In the genomic region with DNA sequence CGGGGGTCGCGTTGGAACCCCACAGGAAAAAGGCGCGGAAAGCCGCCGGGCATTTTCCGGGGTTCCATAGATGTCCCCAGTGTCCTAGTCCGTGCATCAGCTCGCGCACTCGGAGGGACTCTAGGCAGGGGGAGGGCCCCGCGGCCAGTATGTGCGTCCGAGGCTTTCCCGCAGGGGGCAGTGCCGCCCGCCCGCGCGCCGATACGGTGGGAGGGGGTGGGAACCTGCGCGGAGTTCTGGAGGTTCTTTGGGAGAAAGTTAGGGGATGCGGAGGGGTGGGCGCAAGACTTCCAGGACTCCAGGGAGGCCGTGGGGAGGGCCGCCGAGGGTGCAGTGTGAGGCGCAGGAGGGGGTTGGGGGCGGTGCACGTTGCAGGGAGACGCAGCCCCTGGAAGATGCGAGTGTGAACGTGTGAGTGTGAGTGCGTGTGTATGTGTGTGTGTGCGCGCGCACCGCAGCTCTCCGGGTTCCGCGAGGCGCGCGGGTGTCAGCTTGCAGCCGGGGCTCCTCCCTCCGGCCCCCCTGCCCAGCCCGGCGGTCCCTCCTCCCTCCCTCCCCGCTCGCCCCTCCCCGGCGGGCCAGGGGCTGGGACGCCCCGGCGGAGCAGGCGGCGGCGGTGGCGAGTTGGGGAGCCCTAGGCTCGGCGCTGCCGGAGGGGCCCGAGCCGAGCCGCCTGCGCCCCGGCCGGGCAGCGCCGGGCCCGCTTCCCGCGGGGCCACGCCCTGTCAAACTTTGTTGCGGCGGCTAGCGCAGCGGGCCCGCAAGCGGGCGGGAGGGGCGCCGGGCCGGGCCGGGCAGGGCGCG, we compare ENCODE assay signal across 1 cellular context.
TF ChIP-seq lines count a peak whose summit lies in the region.

A gene with protein sequence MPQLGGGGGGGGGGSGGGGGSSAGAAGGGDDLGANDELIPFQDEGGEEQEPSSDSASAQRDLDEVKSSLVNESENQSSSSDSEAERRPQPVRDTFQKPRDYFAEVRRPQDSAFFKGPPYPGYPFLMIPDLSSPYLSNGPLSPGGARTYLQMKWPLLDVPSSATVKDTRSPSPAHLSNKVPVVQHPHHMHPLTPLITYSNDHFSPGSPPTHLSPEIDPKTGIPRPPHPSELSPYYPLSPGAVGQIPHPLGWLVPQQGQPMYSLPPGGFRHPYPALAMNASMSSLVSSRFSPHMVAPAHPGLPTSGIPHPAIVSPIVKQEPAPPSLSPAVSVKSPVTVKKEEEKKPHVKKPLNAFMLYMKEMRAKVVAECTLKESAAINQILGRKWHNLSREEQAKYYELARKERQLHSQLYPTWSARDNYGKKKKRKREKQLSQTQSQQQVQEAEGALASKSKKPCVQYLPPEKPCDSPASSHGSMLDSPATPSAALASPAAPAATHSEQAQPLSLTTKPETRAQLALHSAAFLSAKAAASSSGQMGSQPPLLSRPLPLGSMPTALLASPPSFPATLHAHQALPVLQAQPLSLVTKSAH (plus strand): TSS at position 559 of the 804 bp plus-strand sequence. CDS start 293 bp downstream, outside the sequence.

TF ChIP-seq in HEK293, 187 proteins besides CTCF, POLR2A, EP300 and RAD21 (continued from another document):
- TF ChIP-seq, protein P1, sequence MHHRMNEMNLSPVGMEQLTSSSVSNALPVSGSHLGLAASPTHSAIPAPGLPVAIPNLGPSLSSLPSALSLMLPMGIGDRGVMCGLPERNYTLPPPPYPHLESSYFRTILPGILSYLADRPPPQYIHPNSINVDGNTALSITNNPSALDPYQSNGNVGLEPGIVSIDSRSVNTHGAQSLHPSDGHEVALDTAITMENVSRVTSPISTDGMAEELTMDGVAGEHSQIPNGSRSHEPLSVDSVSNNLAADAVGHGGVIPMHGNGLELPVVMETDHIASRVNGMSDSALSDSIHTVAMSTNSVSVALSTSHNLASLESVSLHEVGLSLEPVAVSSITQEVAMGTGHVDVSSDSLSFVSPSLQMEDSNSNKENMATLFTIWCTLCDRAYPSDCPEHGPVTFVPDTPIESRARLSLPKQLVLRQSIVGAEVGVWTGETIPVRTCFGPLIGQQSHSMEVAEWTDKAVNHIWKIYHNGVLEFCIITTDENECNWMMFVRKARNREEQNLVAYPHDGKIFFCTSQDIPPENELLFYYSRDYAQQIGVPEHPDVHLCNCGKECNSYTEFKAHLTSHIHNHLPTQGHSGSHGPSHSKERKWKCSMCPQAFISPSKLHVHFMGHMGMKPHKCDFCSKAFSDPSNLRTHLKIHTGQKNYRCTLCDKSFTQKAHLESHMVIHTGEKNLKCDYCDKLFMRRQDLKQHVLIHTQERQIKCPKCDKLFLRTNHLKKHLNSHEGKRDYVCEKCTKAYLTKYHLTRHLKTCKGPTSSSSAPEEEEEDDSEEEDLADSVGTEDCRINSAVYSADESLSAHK (tag by site-specific recombination; IDR thresholded peaks at IDR 0.05), result peak; percentile 20; the same call in 1 of the 2 replicates
- TF ChIP-seq ZNF140 (tag by site-specific recombination; IDR thresholded peaks at IDR 0.05), result no peak
TF ChIP-seq in HEK293: peak in this region for 63.
